Comparison of ENCODE assay signal across 9 cellular contexts in genomic region chr20:58306421-58307261, GRCh38. TPM values are rescaled to one million over a fixed set of nuclear protein-coding genes. Genes with fewer than 3 reads are reported as not detected.
DNase-seq lines count a peak whose midpoint lies in the region; ATAC-seq and TF ChIP-seq lines count a peak whose summit lies in the region.
"Had no signal": no experiment of that assay in that cellular context is flagged by ENCODE, and none has a peak within 500 bp of the region (broad histone marks: within the 10 kb centered on the region; RNA-seq: fewer than 3 reads in every experiment).

No MANE protein-coding gene starts in this region.

- H3K9me3 Mint-ChIP-seq in activated naive CD8-positive, alpha-beta T cell treated with anti-CD3 and anti-CD28 coated beads, Interleukin-2, amount 50 U/mL, for 24 hours: no peaks in the 10 kb centered on the region
- H3K9me3 Mint-ChIP-seq in natural killer cell (no peaks in the 10 kb centered on the region), neural progenitor cell (no peaks in the 10 kb centered on the region)

- TF ChIP-seq CTCF in natural killer cell (IDR thresholded peaks at IDR 0.05) (no peak), neural progenitor cell (IDR thresholded peaks at IDR 0.05) (no peak)

- H3K4me3 ChIP-seq in neural progenitor cell: no peak overlapping the region

- H3K4me1 Mint-ChIP-seq in activated naive CD8-positive, alpha-beta T cell treated with anti-CD3 and anti-CD28 coated beads, Interleukin-2, amount 50 U/mL, for 24 hours: peaks cover 65% of the 10 kb centered on the region
- peaks cover 26 to 34% of the 10 kb centered on the region in 2 donors for H3K4me1 Mint-ChIP-seq in natural killer cell
- peaks cover 12% of the 10 kb centered on the region for H3K4me1 Mint-ChIP-seq in neural progenitor cell

- intact Hi-C loops in natural killer cell (cut with micrococcal nuclease): loop anchor here (2.0 to 5.0 kb wide), 4 partner anchors 81 to 914 kb away; partner anchors contain the start of genes NELFCD and VAPB

- peak; percentile 38 for ATAC-seq in HG03432 (IDR thresholded peaks at IDR 0.05; ENCODE audit: unreplicated experiment)
- peak; percentile 86 for ATAC-seq in activated naive CD8-positive, alpha-beta T cell treated with anti-CD3 and anti-CD28 coated beads, Interleukin-2, amount 50 U/mL, for 24 hours
- ATAC-seq in natural killer cell: peak; percentile 59 to 79 (median 72)
- ATAC-seq: right cardiac atrium had no signal

- DNase-seq in GF-D8 (lab: John Stamatoyannopoulos, UW) (peak; percentile 69), T-helper 1 cell (peak; percentile 47 to 91 (median 69)), natural killer cell (peak; percentile 57), SK-N-DZ (ENCODE audit: low spot score) (no peak), DMS79 (lab: John Stamatoyannopoulos, UW) (no peak), neural progenitor cell (ENCODE audit: low spot score) (no peak)
- peak; percentile 67 for DNase-seq in activated naive CD8-positive, alpha-beta T cell treated with anti-CD3 and anti-CD28 coated beads, Interleukin-2, amount 50 U/mL, for 24 hours

- peak overlapping the region; percentile 62 for H3K4me3 Mint-ChIP-seq in activated naive CD8-positive, alpha-beta T cell treated with anti-CD3 and anti-CD28 coated beads, Interleukin-2, amount 50 U/mL, for 24 hours
- H3K4me3 Mint-ChIP-seq in natural killer cell (peak overlapping the region; percentile 71), neural progenitor cell (no peak overlapping the region)

- H3K27me3 ChIP-seq in neural progenitor cell: no peaks in the 10 kb centered on the region

- no peaks in the 10 kb centered on the region for H3K27me3 Mint-ChIP-seq in activated naive CD8-positive, alpha-beta T cell treated with anti-CD3 and anti-CD28 coated beads, Interleukin-2, amount 50 U/mL, for 24 hours
- H3K27me3 Mint-ChIP-seq in natural killer cell (ENCODE audit: low read depth in 2 of 2): no peaks in the 10 kb centered on the region
- no peaks in the 10 kb centered on the region for H3K27me3 Mint-ChIP-seq in neural progenitor cell (ENCODE audit: insufficient read depth, low read depth)

- peaks cover 6% of the 10 kb centered on the region for H3K36me3 ChIP-seq in neural progenitor cell

- H3K4me2 ChIP-seq in neural progenitor cell: no peak overlapping the region

- H3K27ac Mint-ChIP-seq in activated naive CD8-positive, alpha-beta T cell treated with anti-CD3 and anti-CD28 coated beads, Interleukin-2, amount 50 U/mL, for 24 hours: peak overlapping the region; percentile 85
- H3K27ac Mint-ChIP-seq in natural killer cell (peak overlapping the region; percentile 93 to 94), neural progenitor cell (no peak overlapping the region)

- no peak overlapping the region for H2AFZ ChIP-seq in neural progenitor cell (replicated peaks)

- H3K4me1 ChIP-seq in neural progenitor cell: peaks cover 14% of the 10 kb centered on the region

- H3K9ac ChIP-seq in neural progenitor cell: no peak overlapping the region

- no peak overlapping the region for H3K27ac ChIP-seq in neural progenitor cell

- peaks cover 7% of the 10 kb centered on the region for H3K36me3 Mint-ChIP-seq in activated naive CD8-positive, alpha-beta T cell treated with anti-CD3 and anti-CD28 coated beads, Interleukin-2, amount 50 U/mL, for 24 hours (ENCODE audit: low read depth)
- H3K36me3 Mint-ChIP-seq in natural killer cell (no peaks in the 10 kb centered on the region), neural progenitor cell (peaks cover 9% of the 10 kb centered on the region)

- H3F3A ChIP-seq in neural progenitor cell (ENCODE audit: low read depth): peaks cover 15% of the 10 kb centered on the region

- peaks cover 24% of the 10 kb centered on the region for H4K20me1 ChIP-seq in neural progenitor cell (ENCODE audit: low read depth)

- no peaks in the 10 kb centered on the region for H3K9me3 ChIP-seq in neural progenitor cell (ENCODE audit: low read depth)

- H3K79me2 ChIP-seq in neural progenitor cell (ENCODE audit: low read depth): peaks cover 18% of the 10 kb centered on the region

RNA-seq across cellular contexts. Expression of gene RAB22A, which starts 2.9 kb away (rescaled TPM):
- total RNA-seq in natural killer cell (10 to 100 TPM; 19.6 to 29.8 (median 28.6) TPM), neural progenitor cell (ENCODE audit: low replicate concordance) (5.7 and 7.9 TPM in 2 replicates)
- polyA plus RNA-seq in SK-N-DZ (2014; cell fraction: cytosol; rRNA removed): 9.6 and 10.6 TPM in 2 replicates
- polyA plus RNA-seq in SK-N-DZ (2014; cell fraction: nucleus; rRNA removed): 6.2 and 6.9 TPM in 2 replicates

Comparison
In these comparisons a context has a peak if more than half of its experiments do, and no peak if none do; other contexts are left out.
1. DNase-seq: peak in GF-D8 (single experiment), T-helper 1 cell (5 of 5), activated naive CD8-positive, alpha-beta T cell treated with anti-CD3 and anti-CD28 coated beads, Interleukin-2, amount 50 U/mL, for 24 hours (single experiment) and natural killer cell (single experiment); none in SK-N-DZ (single experiment), DMS79 (single experiment) and neural progenitor cell (single experiment).
2. Peak in every context shown above with its lines, with median percentiles within 50 percentile points of each other: ATAC-seq.